8 cellular contexts compared by ENCODE assay signal in genomic region chr11:62602141-62603071, GRCh38. TPM values are rescaled to one million over a fixed set of nuclear protein-coding genes. Genes with fewer than 3 reads are reported as not detected.
DNase-seq lines count a peak whose midpoint lies in the region; ATAC-seq and TF ChIP-seq lines count a peak whose summit lies in the region.

No MANE protein-coding gene starts in this region.

- peaks cover 58 to 65% of the 10 kb centered on the region in 2 donors for H3K36me3 Mint-ChIP-seq in CD14-positive monocyte

- H3K9me3 ChIP-seq in HEK293 (ENCODE audit: control insufficient read depth, insufficient read depth, low read depth, low read length) (no peaks in the 10 kb centered on the region), gastrocnemius medialis (no peaks in the 10 kb centered on the region)

- H3K9me3 Mint-ChIP-seq in CD14-positive monocyte: no peaks in the 10 kb centered on the region

- H3K4me3 Mint-ChIP-seq in CD14-positive monocyte: peak overlapping the region; percentile 92 to 96

- TF ChIP-seq POLR2A in gastrocnemius medialis (IDR thresholded peaks at IDR 0.05): peak; percentile 37 to 41

- ATAC-seq in gastrocnemius medialis (peak; percentile 62 to 71), GM18907 (IDR thresholded peaks at IDR 0.05; ENCODE audit: unreplicated experiment) (no peak)

- H3K4me1 ChIP-seq in HEK293 (ENCODE audit: control insufficient read depth, insufficient read depth, low read length) (no peaks in the 10 kb centered on the region), gastrocnemius medialis (peaks cover 17 to 29% of the 10 kb centered on the region in 2 donors)

- H3K4me1 Mint-ChIP-seq in CD14-positive monocyte: peaks cover 55% of the 10 kb centered on the region

- DNase-seq in CD14-positive monocyte (ENCODE audit: low spot score) (peak; percentile 60), OCI-M1 (lab: John Stamatoyannopoulos, UW) (peak; percentile 79), caudate nucleus (lab: John Stamatoyannopoulos, UW) (peak in 52 of 61 donors; percentile 19 to 86 (median 70)), iPS-NIHi7 (ENCODE audit: extremely low spot score) (peak; percentile 77), gastrocnemius medialis (peak; percentile 62 to 65), NAMALWA (ENCODE audit: low spot score) (no peak)

- H3K27me3 ChIP-seq in gastrocnemius medialis: no peaks in the 10 kb centered on the region

- H3K36me3 ChIP-seq in HEK293 (ENCODE audit: control insufficient read depth in 2 of 2, insufficient read depth in 1 of 2, low read length in 2 of 2): peaks cover 10 to 58% of the 10 kb centered on the region in 2 experiments; a peak in 2 of 3 replicates
- H3K36me3 ChIP-seq in gastrocnemius medialis: peaks cover 0 to 30% of the 10 kb centered on the region in 2 donors

- no peaks in the 10 kb centered on the region for H3K27me3 Mint-ChIP-seq in CD14-positive monocyte (ENCODE audit: low read depth in 3 of 3)

- H3K27ac ChIP-seq in HEK293 (ENCODE audit: extremely low read depth, low read depth, low read length) (no peak overlapping the region; the same call in 1 of the 2 replicates), caudate nucleus (ENCODE audit: low read depth, low read length) (peak overlapping the region; percentile 96), gastrocnemius medialis (peak overlapping the region; percentile 87 to 97 (median 94))

- H3K27ac Mint-ChIP-seq in CD14-positive monocyte: peak overlapping the region; percentile 85 to 92 (median 88)

- POLR2A ChIA-PET in HEK293 (lab: Yijun Ruan, JAX): interaction anchor here (0.5 to 4.2 kb wide), 31 partner anchors 9 to 279 kb away, joined by 3 to 140 read pairs (median 5); partner anchors contain the start of genes B3GAT3, C11orf98, CSKMT and EEF1G

- no peak overlapping the region for H3K4me3 ChIP-seq in HEK293 (ENCODE audit: low read depth, low read length)
- peak overlapping the region; percentile 84 to 99 (median 98) for H3K4me3 ChIP-seq in gastrocnemius medialis

- in situ Hi-C loops in gastrocnemius medialis (cut with MboI; ENCODE audit: low sequenced_read_pairs in 4 of 4): loop anchor here in 1 of 4 donors (25.0 kb wide), 1 partner anchor 110 kb away; the partner anchor contains the start of genes BSCL2 and GNG3

- CTCF ChIA-PET in HEK293 (lab: Yijun Ruan, JAX): interaction anchor here (0.6 to 2.4 kb wide), 3 partner anchors 9 to 193 kb away, joined by 3 to 12 read pairs (median 4); no protein-coding TSS in a partner anchor

- intact Hi-C loops in CD14-positive monocyte (cut with micrococcal nuclease) (loop anchor here in 1 of 2 donors (5.0 kb wide), 1 partner anchor 45 kb away; the partner anchor contains the start of gene GANAB), gastrocnemius medialis (cut with DNase I; ENCODE audit: low total_unique reads) (loop anchor here (1.0 to 5.0 kb wide), 6 partner anchors 10 to 205 kb away; partner anchors contain the start of genes BSCL2, EML3, GNG3 and UBXN1)

- TF ChIP-seq CTCF in CD14-positive monocyte (IDR thresholded peaks at IDR 0.05) (no peak), HEK293 (tag by site-specific recombination; IDR thresholded peaks at IDR 0.05) (no peak), gastrocnemius medialis (IDR thresholded peaks at IDR 0.05 in 4 of 5, conservative IDR thresholded peaks at IDR 0.05 in 1 of 5) (peak in 4 of 5 experiments; percentile 14 to 47 (median 16))

TF ChIP-seq in HEK293, 187 proteins besides CTCF, POLR2A, EP300 and RAD21 (continues in another document):
- TF ChIP-seq ZBTB20 (tag by site-specific recombination; IDR thresholded peaks at IDR 0.05) (no peak), ZIC2 (tag by site-specific recombination; IDR thresholded peaks at IDR 0.05) (peak; percentile 58), WT1 (tag by site-specific recombination; IDR thresholded peaks at IDR 0.05) (no peak), ZNF155 (tag by site-specific recombination; IDR thresholded peaks at IDR 0.05) (no peak), BCL6B (tag by site-specific recombination; IDR thresholded peaks at IDR 0.05) (no peak), GLIS1 (tag by site-specific recombination; IDR thresholded peaks at IDR 0.05) (no peak), HOXD13 (CRISPR knock-in tag; IDR thresholded peaks at IDR 0.05; ENCODE audit: borderline replicate concordance) (no peak), ZBTB7A (tag by site-specific recombination; IDR thresholded peaks at IDR 0.05; ENCODE audit: low read depth) (no peak), ZXDB (tag by site-specific recombination; IDR thresholded peaks at IDR 0.05) (peak; percentile 23; the same call in 1 of the 2 replicates), ZNF10 (tag by site-specific recombination; IDR thresholded peaks at IDR 0.05) (peak; percentile 56; the same call in 1 of the 2 replicates), ZNF48 (tag by site-specific recombination; IDR thresholded peaks at IDR 0.05) (no peak), ZBTB8A (tag by site-specific recombination; IDR thresholded peaks at IDR 0.05) (peak; percentile 95), MEIS1 (CRISPR knock-in tag; IDR thresholded peaks at IDR 0.05; ENCODE audit: borderline replicate concordance) (no peak), EGR2 (tag by site-specific recombination; IDR thresholded peaks at IDR 0.05; ENCODE audit: low read depth) (0 out of 2 replicates have a peak, but pooled peaks have one; percentile 19), ZNF175 (tag by site-specific recombination; IDR thresholded peaks at IDR 0.05) (no peak), ZNF140 (tag by site-specific recombination; IDR thresholded peaks at IDR 0.05) (no peak), ZNF600 (tag by site-specific recombination; IDR thresholded peaks at IDR 0.05) (peak; percentile 31; the same call in 1 of the 2 replicates), ZBTB48 (tag by site-specific recombination; IDR thresholded peaks at IDR 0.05) (peak; percentile 98), ZNF585B (tag by site-specific recombination; IDR thresholded peaks at IDR 0.05) (no peak), ZNF792 (tag by site-specific recombination; IDR thresholded peaks at IDR 0.05) (no peak), TRIM28 (IDR thresholded peaks at IDR 0.05; ENCODE audit: borderline replicate concordance, low read length) (no peak)
- TF ChIP-seq, protein P1, sequence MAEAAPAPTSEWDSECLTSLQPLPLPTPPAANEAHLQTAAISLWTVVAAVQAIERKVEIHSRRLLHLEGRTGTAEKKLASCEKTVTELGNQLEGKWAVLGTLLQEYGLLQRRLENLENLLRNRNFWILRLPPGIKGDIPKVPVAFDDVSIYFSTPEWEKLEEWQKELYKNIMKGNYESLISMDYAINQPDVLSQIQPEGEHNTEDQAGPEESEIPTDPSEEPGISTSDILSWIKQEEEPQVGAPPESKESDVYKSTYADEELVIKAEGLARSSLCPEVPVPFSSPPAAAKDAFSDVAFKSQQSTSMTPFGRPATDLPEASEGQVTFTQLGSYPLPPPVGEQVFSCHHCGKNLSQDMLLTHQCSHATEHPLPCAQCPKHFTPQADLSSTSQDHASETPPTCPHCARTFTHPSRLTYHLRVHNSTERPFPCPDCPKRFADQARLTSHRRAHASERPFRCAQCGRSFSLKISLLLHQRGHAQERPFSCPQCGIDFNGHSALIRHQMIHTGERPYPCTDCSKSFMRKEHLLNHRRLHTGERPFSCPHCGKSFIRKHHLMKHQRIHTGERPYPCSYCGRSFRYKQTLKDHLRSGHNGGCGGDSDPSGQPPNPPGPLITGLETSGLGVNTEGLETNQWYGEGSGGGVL (tag by site-specific recombination; IDR thresholded peaks at IDR 0.05): no peak
- TF ChIP-seq, protein P2, sequence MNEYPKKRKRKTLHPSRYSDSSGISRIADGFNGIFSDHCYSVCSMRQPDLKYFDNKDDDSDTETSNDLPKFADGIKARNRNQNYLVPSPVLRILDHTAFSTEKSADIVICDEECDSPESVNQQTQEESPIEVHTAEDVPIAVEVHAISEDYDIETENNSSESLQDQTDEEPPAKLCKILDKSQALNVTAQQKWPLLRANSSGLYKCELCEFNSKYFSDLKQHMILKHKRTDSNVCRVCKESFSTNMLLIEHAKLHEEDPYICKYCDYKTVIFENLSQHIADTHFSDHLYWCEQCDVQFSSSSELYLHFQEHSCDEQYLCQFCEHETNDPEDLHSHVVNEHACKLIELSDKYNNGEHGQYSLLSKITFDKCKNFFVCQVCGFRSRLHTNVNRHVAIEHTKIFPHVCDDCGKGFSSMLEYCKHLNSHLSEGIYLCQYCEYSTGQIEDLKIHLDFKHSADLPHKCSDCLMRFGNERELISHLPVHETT (tag by site-specific recombination; IDR thresholded peaks at IDR 0.05): no peak

RNA-seq across cellular contexts. Expression of gene MTA2, which starts 0.7 kb away (rescaled TPM):
- polyA plus RNA-seq in CD14-positive monocyte: 10 to 100 TPM; 14.0 to 17.6 TPM
- total RNA-seq in gastrocnemius medialis: 10 to 100 TPM; 28.0 to 47.1 (median 31.7) TPM

RNA-seq across cellular contexts. Expression of gene EML3, which starts 10.2 kb away (rescaled TPM):
- 10 to 100 TPM in 1 of 2 donors, 1 to 10 TPM in 1; 7.2 to 10.6 TPM for polyA plus RNA-seq in CD14-positive monocyte
- total RNA-seq in gastrocnemius medialis: 1 to 10 TPM; 4.7 to 7.9 (median 7.0) TPM

RNA-seq across cellular contexts. Expression of gene ROM1, which starts 10.7 kb away (rescaled TPM):
- 1 to 10 TPM in 1 of 2 donors, under 1 TPM in 1; 0.51 to 1.4 TPM for polyA plus RNA-seq in CD14-positive monocyte
- total RNA-seq in gastrocnemius medialis: 1 to 10 TPM; 1.6 to 3.7 (median 2.7) TPM

RNA-seq across cellular contexts. Expression of gene TUT1, which starts 11.1 kb away (rescaled TPM):
- polyA plus RNA-seq in CD14-positive monocyte: 1 to 10 TPM; 1.8 to 2.1 TPM
- total RNA-seq in gastrocnemius medialis: 10 to 100 TPM in 3 of 4 donors, 1 to 10 TPM in 1; 7.8 to 15.7 (median 11.7) TPM

RNA-seq across cellular contexts. Expression of gene B3GAT3, which starts 19.4 kb away (rescaled TPM):
- 10 to 100 TPM; 18.5 to 19.0 TPM for polyA plus RNA-seq in CD14-positive monocyte
- 10 to 100 TPM in 2 of 4 donors, 1 to 10 TPM in 2; 4.4 to 21.4 (median 9.8) TPM for total RNA-seq in gastrocnemius medialis

Comparison
In these comparisons a context has a peak if more than half of its experiments do, and no peak if none do; other contexts are left out.
1. CTCF ChIP-seq: peak in gastrocnemius medialis (4 of 5); none in CD14-positive monocyte (single experiment) and HEK293 (single experiment).